8 cellular contexts compared by ENCODE assay signal in the genomic region with DNA sequence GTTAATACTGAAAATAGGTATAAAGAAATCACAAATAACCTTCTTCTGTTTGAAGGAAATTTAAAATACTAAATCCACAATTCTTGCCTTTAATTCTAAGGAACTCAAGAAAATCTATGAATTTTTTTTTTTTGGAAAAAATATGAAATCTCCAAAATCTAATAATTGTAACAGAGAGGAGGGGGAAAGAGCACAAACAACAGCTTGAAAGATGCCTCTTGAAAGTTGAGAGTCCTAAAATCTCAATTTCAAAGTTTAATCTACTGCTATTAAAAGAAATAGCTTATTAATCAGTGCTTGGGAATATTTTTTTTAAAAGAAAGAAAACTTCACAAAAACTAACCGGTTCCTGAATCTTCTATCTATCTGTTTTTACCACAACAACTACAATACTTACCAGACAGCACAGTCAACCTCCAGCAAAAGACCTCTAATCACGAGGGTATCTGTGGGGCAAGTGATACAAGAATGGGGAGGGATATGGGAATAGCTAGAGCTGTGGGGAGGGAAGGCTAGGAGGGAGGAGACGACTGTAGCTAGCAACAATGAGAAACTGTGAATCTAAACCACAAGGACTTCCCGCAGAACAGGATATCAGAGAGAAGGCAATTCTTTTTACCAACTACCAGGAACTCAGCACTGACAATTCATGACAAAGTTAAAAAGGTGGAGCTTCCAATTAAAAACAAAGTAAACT. TPM values are rescaled to one million over a fixed set of nuclear protein-coding genes. Genes with fewer than 3 reads are reported as not detected.
A peak's percentile ranks its signal among the peaks of the same experiment; 100 is the strongest.
DNase-seq lines count a peak whose midpoint lies in the region; ATAC-seq and TF ChIP-seq lines count a peak whose summit lies in the region.

A gene with protein sequence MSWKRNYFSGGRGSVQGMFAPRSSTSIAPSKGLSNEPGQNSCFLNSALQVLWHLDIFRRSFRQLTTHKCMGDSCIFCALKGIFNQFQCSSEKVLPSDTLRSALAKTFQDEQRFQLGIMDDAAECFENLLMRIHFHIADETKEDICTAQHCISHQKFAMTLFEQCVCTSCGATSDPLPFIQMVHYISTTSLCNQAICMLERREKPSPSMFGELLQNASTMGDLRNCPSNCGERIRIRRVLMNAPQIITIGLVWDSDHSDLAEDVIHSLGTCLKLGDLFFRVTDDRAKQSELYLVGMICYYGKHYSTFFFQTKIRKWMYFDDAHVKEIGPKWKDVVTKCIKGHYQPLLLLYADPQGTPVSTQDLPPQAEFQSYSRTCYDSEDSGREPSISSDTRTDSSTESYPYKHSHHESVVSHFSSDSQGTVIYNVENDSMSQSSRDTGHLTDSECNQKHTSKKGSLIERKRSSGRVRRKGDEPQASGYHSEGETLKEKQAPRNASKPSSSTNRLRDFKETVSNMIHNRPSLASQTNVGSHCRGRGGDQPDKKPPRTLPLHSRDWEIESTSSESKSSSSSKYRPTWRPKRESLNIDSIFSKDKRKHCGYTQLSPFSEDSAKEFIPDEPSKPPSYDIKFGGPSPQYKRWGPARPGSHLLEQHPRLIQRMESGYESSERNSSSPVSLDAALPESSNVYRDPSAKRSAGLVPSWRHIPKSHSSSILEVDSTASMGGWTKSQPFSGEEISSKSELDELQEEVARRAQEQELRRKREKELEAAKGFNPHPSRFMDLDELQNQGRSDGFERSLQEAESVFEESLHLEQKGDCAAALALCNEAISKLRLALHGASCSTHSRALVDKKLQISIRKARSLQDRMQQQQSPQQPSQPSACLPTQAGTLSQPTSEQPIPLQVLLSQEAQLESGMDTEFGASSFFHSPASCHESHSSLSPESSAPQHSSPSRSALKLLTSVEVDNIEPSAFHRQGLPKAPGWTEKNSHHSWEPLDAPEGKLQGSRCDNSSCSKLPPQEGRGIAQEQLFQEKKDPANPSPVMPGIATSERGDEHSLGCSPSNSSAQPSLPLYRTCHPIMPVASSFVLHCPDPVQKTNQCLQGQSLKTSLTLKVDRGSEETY (N-terminal part only) (minus strand): TSS at position 462 of the 697 bp plus-strand sequence. CDS start 15,684 bp downstream, outside the sequence.

- H3K27me3 ChIP-seq in Caco-2 (replicated peaks; ENCODE audit: control insufficient read depth, insufficient read depth, low read length) (no peaks in the 10 kb centered on the region), Karpas-422 (ENCODE audit: low read length) (no peaks in the 10 kb centered on the region), psoas muscle (ENCODE audit: insufficient read depth in 3 of 3, low read length in 2 of 3) (no peaks in the 10 kb centered on the region)

- peaks cover 44% of the 10 kb centered on the region for H3K4me1 ChIP-seq in Caco-2
- H3K4me1 ChIP-seq in Karpas-422 (ENCODE audit: low read length): peaks cover 17% of the 10 kb centered on the region
- H3K4me1 ChIP-seq in psoas muscle: peaks cover 41% of the 10 kb centered on the region

- CTCF ChIA-PET in Caco-2 (lab: Charles Lee): interaction anchor here (0.6 to 1.2 kb wide), 6 partner anchors 11 to 61 kb away, joined by 3 to 10 read pairs (median 3); no protein-coding TSS in a partner anchor
- CTCF ChIA-PET in GM10248 (lab: Yijun Ruan, JAX): interaction anchor here (1.1 to 1.9 kb wide), 6 partner anchors 10 to 75 kb away, joined by 3 to 9 read pairs (median 4); no protein-coding TSS in a partner anchor

- H3K27ac ChIP-seq in Karpas-422 (ENCODE audit: low read length): no peak within 1 kb of the TSS
- H3K27ac ChIP-seq in psoas muscle: peak within 1 kb of the TSS; percentile 56

- H3K79me2 ChIP-seq in Karpas-422 (ENCODE audit: low read length): no peaks in the 10 kb centered on the region

- no TSS peak for BruUV-seq in Caco-2 (replicated peaks; lab: Mats Ljungman, UMichigan)

- peak within 1 kb of the TSS; percentile 60 for H3K4me3 Mint-ChIP-seq in Caco-2 (ENCODE audit: unreplicated experiment)

- no peaks in the 10 kb centered on the region for H3K36me3 ChIP-seq in Caco-2 (ENCODE audit: control insufficient read depth, insufficient read depth, low read length)
- no peaks in the 10 kb centered on the region for H3K36me3 ChIP-seq in Karpas-422 (ENCODE audit: insufficient read depth, low read length)
- H3K36me3 ChIP-seq in psoas muscle (ENCODE audit: insufficient read depth in 1 of 2, low read depth in 1 of 2): no peaks in the 10 kb centered on the region

- POLR2A ChIA-PET in Caco-2 (lab: Charles Lee): interaction anchor here (0.5 to 1.5 kb wide), 5 partner anchors 10 to 181 kb away, joined by 3 to 11 read pairs (median 3); a partner anchor contains a TSS
- POLR2A ChIA-PET in GM10248 (lab: Yijun Ruan, JAX): no interaction called here

- 29 to 45% (median 35%) methylated on average over 4 of the region's 4 CpGs for WGBS in psoas muscle, 3 donors

- peak within 1 kb of the TSS; percentile 19 for H3K4me2 ChIP-seq in Karpas-422 (ENCODE audit: low read depth, low read length, poor library complexity, severe bottlenecking)

- H3K27me3 Mint-ChIP-seq in Caco-2 (ENCODE audit: insufficient read depth, unreplicated experiment): no peaks in the 10 kb centered on the region

- H3K27ac Mint-ChIP-seq in Caco-2 (ENCODE audit: unreplicated experiment): peak within 1 kb of the TSS; percentile 96

- no peaks in the 10 kb centered on the region for H3K9me3 Mint-ChIP-seq in Caco-2 (ENCODE audit: unreplicated experiment)

- intact Hi-C loops in Caco-2 (cut with micrococcal nuclease; ENCODE audit: unreplicated experiment) (no loop called here), psoas muscle (cut with DNase I) (loop anchor here in 1 of 2 donors (5.0 kb wide), 1 partner anchor 36 kb away; no protein-coding TSS in a partner anchor)

- peak within 1 kb of the TSS; percentile 22 for H3K4me3 ChIP-seq in Caco-2 (ENCODE audit: low read depth, low read length)
- H3K4me3 ChIP-seq in Karpas-422 (ENCODE audit: low read length): no peak within 1 kb of the TSS
- H3K4me3 ChIP-seq in psoas muscle: peak within 1 kb of the TSS; percentile 11

- no peaks in the 10 kb centered on the region for H3K9me3 ChIP-seq in Caco-2
- H3K9me3 ChIP-seq in Karpas-422 (ENCODE audit: low read length): no peaks in the 10 kb centered on the region
- H3K9me3 ChIP-seq in psoas muscle: no peaks in the 10 kb centered on the region

- TF ChIP-seq CTCF in Caco-2 (IDR thresholded peaks at IDR 0.05; ENCODE audit: insufficient read depth in 1 of 2, low read depth in 1 of 2, low read length in 1 of 2, severe bottlenecking in 1 of 2, unreplicated experiment in 1 of 2) (no peak), psoas muscle (IDR thresholded peaks at IDR 0.05) (no peak), GM10248 (IDR thresholded peaks at IDR 0.05; ENCODE audit: control extremely low read depth, extremely low read depth, low read depth, missing control alignments) (no peak)

- ATAC-seq in psoas muscle: peak in 3 of 4 donors; percentile 34 to 52 (median 41)

- no peaks in the 10 kb centered on the region for H3K36me3 Mint-ChIP-seq in Caco-2 (ENCODE audit: insufficient read depth, unreplicated experiment)

- no peaks in the 10 kb centered on the region for H3K9me2 ChIP-seq in Karpas-422 (replicated peaks; ENCODE audit: insufficient read depth, low read length)

- H3K9ac ChIP-seq in Karpas-422 (ENCODE audit: low read length): no peak within 1 kb of the TSS

- no peak within 1 kb of the TSS for H2AFZ ChIP-seq in Karpas-422 (ENCODE audit: low read length)

- H3K4me1 Mint-ChIP-seq in Caco-2 (ENCODE audit: low read depth, unreplicated experiment): peaks cover 45% of the 10 kb centered on the region

- H4K20me1 ChIP-seq in Karpas-422 (ENCODE audit: insufficient read depth, low read depth, low read length): no peaks in the 10 kb centered on the region; the same call in 1 of the 2 replicates

- peak; percentile 55 to 61 for DNase-seq in Caco-2
- no peak for DNase-seq in Karpas-422
- DNase-seq in astrocyte of the hippocampus (ENCODE audit: low read depth, low spot score): peak; percentile 87
- DNase-seq in hepatic stellate cell (ENCODE audit: low spot score): peak; percentile 29
- DNase-seq in psoas muscle: no peak
- DNase-seq in stimulated activated CD4-positive, alpha-beta T cell treated with anti-CD3 and anti-CD28 coated beads, Interleukin-4, amount 100 ng/mL, for 4 hours: no peak
- DNase-seq in GM10248 (ENCODE audit: extremely low spot score): no peak
- DNase-seq in DMS114 treated with DMSO at 0.1 percent for 48 hours (lab: John Stamatoyannopoulos, UW; ENCODE audit: unreplicated experiment): no peak

RNA-seq across cellular contexts. Expression of the gene that starts here (rescaled TPM):
- total RNA-seq in Caco-2 (2022): 43.5 and 45.8 TPM in 2 replicates
- 8.2 and 10.7 TPM in 2 replicates for total RNA-seq in Karpas-422 (2014; rRNA removed; shearing (Covaris generic); ENCODE audit: low replicate concordance)
- 100 to 1,000 TPM in 2 of 4 donors, 10 to 100 TPM in 2; 47.7 to 216 (median 110) TPM for total RNA-seq in psoas muscle
- 10 to 100 TPM; 32.6 to 94.3 (median 65.9) TPM for polyA plus RNA-seq in psoas muscle

Comparison
In these comparisons a context has a peak if more than half of its experiments do, and no peak if none do; other contexts are left out.
1. DNase-seq: peak in Caco-2 (2 of 2), astrocyte of the hippocampus (single experiment) and hepatic stellate cell (single experiment); none in Karpas-422 (single experiment), psoas muscle (0 of 2), stimulated activated CD4-positive, alpha-beta T cell treated with anti-CD3 and anti-CD28 coated beads, Interleukin-4, amount 100 ng/mL, for 4 hours (0 of 2), GM10248 (single experiment) and DMS114 treated with DMSO at 0.1 percent for 48 hours (single experiment).